ENCODE assay signal across 24 cellular contexts in genomic region chr19:55681131-55682087, GRCh38. TPM values are rescaled to one million over a fixed set of nuclear protein-coding genes. Genes with fewer than 3 reads are reported as not detected.
DNase-seq lines count a peak whose midpoint lies in the region; ATAC-seq and TF ChIP-seq lines count a peak whose summit lies in the region.
"Had no signal": no experiment of that assay in that cellular context is flagged by ENCODE, and none has a peak within 500 bp of the region (broad histone marks: within the 10 kb centered on the region; RNA-seq: fewer than 3 reads in every experiment).

No MANE protein-coding gene starts in this region.

- H3K4me2 ChIP-seq in BLaER1 (no peak overlapping the region), fibroblast of lung (ENCODE audit: extremely low read depth, insufficient read depth, low read length) (peak overlapping the region; percentile 1), mesenchymal stem cell (ENCODE audit: low read length, poor library complexity, severe bottlenecking) (no peak overlapping the region)
- H3K4me2 ChIP-seq: PC-9 had no signal

- 0 out of 2 replicates have a peak overlapping the region, but pooled peaks have one; percentile 19 for H3K9ac ChIP-seq in BLaER1
- no peak overlapping the region for H3K9ac ChIP-seq in fibroblast of lung (ENCODE audit: insufficient read depth, low read length)
- peak overlapping the region; percentile 38 for H3K9ac ChIP-seq in mesenchymal stem cell (ENCODE audit: low read length)

- no peaks in the 10 kb centered on the region for H3K27me3 Mint-ChIP-seq in T-helper 2 cell treated with Interferon-gamma antibody and Interleukin-4, amounts not matched to agents 5 μg/mL and 100 μg/mL, for 36 hours (ENCODE audit: low read depth)
- H3K27me3 Mint-ChIP-seq: activated CD8-positive, alpha-beta T cell treated with anti-CD3 and anti-CD28 coated beads for 36 hours; activated naive CD8-positive, alpha-beta T cell treated with anti-CD3 and anti-CD28 coated beads, Interleukin-2, amount 10 ng/mL, durations not matched to agents 7 days and 5 days; brain; natural killer cell treated with Interleukin-12 subunit alpha and Interleukin-12 subunit beta and Interleukin-15 and Interleukin-18, amount 100 ng/mL, for 72 hours; stimulated activated naive B cell treated with anti-CD40 and anti-IgM and Interleukin-4, amounts not matched to agents 10 μg/mL and 1 μg/mL and 100 μg/mL, for 72 hours had no signal

- H3K23ac ChIP-seq in mesenchymal stem cell (ENCODE audit: low read length in 2 of 2) = no peak overlapping the region

- peaks cover 85% of the 10 kb centered on the region for H3K79me2 ChIP-seq in fibroblast of lung (ENCODE audit: control insufficient read depth, insufficient read depth, low read length)

- H2AFZ ChIP-seq in fibroblast of lung (ENCODE audit: low read length) = no peak overlapping the region
- no peak overlapping the region for H2AFZ ChIP-seq in mesenchymal stem cell (ENCODE audit: low read depth, low read length)
- H2AFZ ChIP-seq: PC-9 had no signal

- peaks cover 16% of the 10 kb centered on the region for H3K79me1 ChIP-seq in mesenchymal stem cell (replicated peaks; ENCODE audit: low read length, poor library complexity, severe bottlenecking)

- H3K36me3 ChIP-seq in BLaER1 (peaks cover 81% of the 10 kb centered on the region), fibroblast of lung (ENCODE audit: control insufficient read depth, insufficient read depth, low read length) (peaks cover 35% of the 10 kb centered on the region), mesenchymal stem cell (ENCODE audit: control insufficient read depth in 1 of 2, insufficient read depth in 2 of 2, low read depth in 1 of 2, low read length in 2 of 2) (peaks cover 73 to 85% of the 10 kb centered on the region in 2 experiments)

- H3K4me3 ChIP-seq in BLaER1 (no peak overlapping the region), fibroblast of lung (replicated peaks in 1 of 4; ENCODE audit: control extremely low read depth in 1 of 4, insufficient read depth in 1 of 4, low read depth in 3 of 4, low read length in 4 of 4) (no peak overlapping the region), mesenchymal stem cell (ENCODE audit: insufficient read depth in 1 of 2, low read depth in 1 of 2, low read length in 2 of 2) (no peak overlapping the region)
- H3K4me3 ChIP-seq: PC-9, spleen had no signal

- H3K27me3 ChIP-seq in BLaER1 (no peaks in the 10 kb centered on the region), fibroblast of lung (ENCODE audit: control insufficient read depth, insufficient read depth, low read length) (no peaks in the 10 kb centered on the region), mesenchymal stem cell (ENCODE audit: control insufficient read depth in 1 of 2, insufficient read depth in 1 of 2, low read length in 2 of 2) (no peaks in the 10 kb centered on the region)
- H3K27me3 ChIP-seq: spleen had no signal

- no peaks in the 10 kb centered on the region for H3K9me3 Mint-ChIP-seq in T-helper 2 cell treated with Interferon-gamma antibody and Interleukin-4, amounts not matched to agents 5 μg/mL and 100 μg/mL, for 36 hours
- H3K9me3 Mint-ChIP-seq: activated CD8-positive, alpha-beta T cell treated with anti-CD3 and anti-CD28 coated beads for 36 hours; activated naive CD8-positive, alpha-beta T cell treated with anti-CD3 and anti-CD28 coated beads, Interleukin-2, amount 10 ng/mL, durations not matched to agents 7 days and 5 days; brain; endodermal cell; natural killer cell treated with Interleukin-12 subunit alpha and Interleukin-12 subunit beta and Interleukin-15 and Interleukin-18, amount 100 ng/mL, for 72 hours; stimulated activated naive B cell treated with anti-CD40 and anti-IgM and Interleukin-4, amounts not matched to agents 10 μg/mL and 1 μg/mL and 100 μg/mL, for 72 hours had no signal

- no peak overlapping the region for H3K4me3 Mint-ChIP-seq in T-helper 2 cell treated with Interferon-gamma antibody and Interleukin-4, amounts not matched to agents 5 μg/mL and 100 μg/mL, for 36 hours
- H3K4me3 Mint-ChIP-seq: activated CD8-positive, alpha-beta T cell treated with anti-CD3 and anti-CD28 coated beads for 36 hours; activated naive CD8-positive, alpha-beta T cell treated with anti-CD3 and anti-CD28 coated beads, Interleukin-2, amount 10 ng/mL, durations not matched to agents 7 days and 5 days; endodermal cell; natural killer cell treated with Interleukin-12 subunit alpha and Interleukin-12 subunit beta and Interleukin-15 and Interleukin-18, amount 100 ng/mL, for 72 hours; stimulated activated naive B cell treated with anti-CD40 and anti-IgM and Interleukin-4, amounts not matched to agents 10 μg/mL and 1 μg/mL and 100 μg/mL, for 72 hours had no signal

- peaks cover 20% of the 10 kb centered on the region for H3K4me1 Mint-ChIP-seq in T-helper 2 cell treated with Interferon-gamma antibody and Interleukin-4, amounts not matched to agents 5 μg/mL and 100 μg/mL, for 36 hours (ENCODE audit: low read depth)

- H4K8ac ChIP-seq in mesenchymal stem cell (ENCODE audit: low read length) = no peak overlapping the region

- H3K4me1 ChIP-seq in BLaER1 = peaks cover 50% of the 10 kb centered on the region
- peaks cover 17% of the 10 kb centered on the region for H3K4me1 ChIP-seq in fibroblast of lung (ENCODE audit: control insufficient read depth, extremely low read depth, insufficient read depth, low read length)
- peaks cover 49% of the 10 kb centered on the region for H3K4me1 ChIP-seq in mesenchymal stem cell (ENCODE audit: control insufficient read depth, insufficient read depth, low read depth, low read length)

- no peak overlapping the region for H2BK5ac ChIP-seq in mesenchymal stem cell (ENCODE audit: low read depth, low read length, poor library complexity, severe bottlenecking)

- no peak overlapping the region for H3K18ac ChIP-seq in mesenchymal stem cell (ENCODE audit: low read depth in 1 of 2, low read length in 2 of 2)

- H4K20me1 ChIP-seq in BLaER1 (peaks cover 100% of the 10 kb centered on the region), fibroblast of lung (ENCODE audit: control insufficient read depth, extremely low read depth, insufficient read depth, low read length) (peaks cover 2% of the 10 kb centered on the region)

- H4K91ac ChIP-seq in mesenchymal stem cell (ENCODE audit: low read length) = no peak overlapping the region

- no peak for TF ChIP-seq CTCF in VCaP (conservative IDR thresholded peaks at IDR 0.05)
- TF ChIP-seq CTCF in fibroblast of lung (conservative IDR thresholded peaks at IDR 0.05 in 1 of 2, IDR thresholded peaks at IDR 0.05 in 1 of 2; ENCODE audit: low read depth in 1 of 2, low read length in 2 of 2) = no peak

- no peak overlapping the region for H2BK12ac ChIP-seq in mesenchymal stem cell (ENCODE audit: low read length in 2 of 2)

- H3K36me3 Mint-ChIP-seq in T-helper 2 cell treated with Interferon-gamma antibody and Interleukin-4, amounts not matched to agents 5 μg/mL and 100 μg/mL, for 36 hours (ENCODE audit: low read depth) = peaks cover 28% of the 10 kb centered on the region

- no peak overlapping the region for H3K14ac ChIP-seq in mesenchymal stem cell (ENCODE audit: low read length in 2 of 2)

- no peak for ATAC-seq in GM19455 (IDR thresholded peaks at IDR 0.05; ENCODE audit: unreplicated experiment)
- ATAC-seq: activated CD4-positive, CD25-positive, alpha-beta regulatory T cell treated with anti-CD3 and anti-CD28 coated beads, Interleukin-2, amount 50 U/mL, for 24 hours; activated CD8-positive, alpha-beta T cell treated with anti-CD3 and anti-CD28 coated beads for 36 hours; left lobe of liver; natural killer cell treated with Interleukin-12 subunit alpha and Interleukin-12 subunit beta and Interleukin-15 and Interleukin-18, amount 100 ng/mL, for 72 hours; stimulated activated naive B cell treated with anti-CD40 and anti-IgM and Interleukin-4, amounts not matched to agents 10 μg/mL and 1 μg/mL and 100 μg/mL, for 72 hours had no signal

- WGBS in mesenchymal stem cell = 94% methylated on average over 8 of the region's 9 CpGs

- H3K9me3 ChIP-seq in BLaER1 (no peaks in the 10 kb centered on the region), fibroblast of lung (ENCODE audit: control insufficient read depth, insufficient read depth, low read depth, low read length) (no peaks in the 10 kb centered on the region), mesenchymal stem cell (ENCODE audit: control insufficient read depth, low read length) (no peaks in the 10 kb centered on the region)
- H3K9me3 ChIP-seq: spleen had no signal

- no peak overlapping the region for H3K4ac ChIP-seq in mesenchymal stem cell (ENCODE audit: low read depth in 1 of 2, low read length in 2 of 2)

- H3K27ac ChIP-seq in BLaER1 = peak overlapping the region; percentile 98; the same call in 1 of the 2 replicates
- peak overlapping the region; percentile 92 for H3K27ac ChIP-seq in VCaP
- no peak overlapping the region for H3K27ac ChIP-seq in fibroblast of lung (ENCODE audit: insufficient read depth, low read length)
- H3K27ac ChIP-seq in mesenchymal stem cell (ENCODE audit: low read length, poor library complexity, severe bottlenecking) = peak overlapping the region; percentile 39
- H3K27ac ChIP-seq: PC-9 had no signal

- no peak overlapping the region for H3K27ac Mint-ChIP-seq in T-helper 2 cell treated with Interferon-gamma antibody and Interleukin-4, amounts not matched to agents 5 μg/mL and 100 μg/mL, for 36 hours
- H3K27ac Mint-ChIP-seq: activated CD8-positive, alpha-beta T cell treated with anti-CD3 and anti-CD28 coated beads for 36 hours; activated naive CD8-positive, alpha-beta T cell treated with anti-CD3 and anti-CD28 coated beads, Interleukin-2, amount 10 ng/mL, durations not matched to agents 7 days and 5 days; brain; endodermal cell; natural killer cell treated with Interleukin-12 subunit alpha and Interleukin-12 subunit beta and Interleukin-15 and Interleukin-18, amount 100 ng/mL, for 72 hours had no signal

- no peak overlapping the region for H2BK120ac ChIP-seq in mesenchymal stem cell (ENCODE audit: low read depth, low read length)

- H2AK5ac ChIP-seq in mesenchymal stem cell (ENCODE audit: low read length, severe bottlenecking) = no peak overlapping the region

- no peak overlapping the region for H2BK15ac ChIP-seq in mesenchymal stem cell (ENCODE audit: low read depth, poor library complexity, severe bottlenecking)

- DNase-seq in fibroblast of lung (ENCODE audit: low read depth in 2 of 2) (peak; percentile 26 to 44), mesenchymal stem cell (no peak), A172 (ENCODE audit: low spot score) (no peak)
- no peak for DNase-seq in T-helper 2 cell treated with Interferon-gamma antibody and Interleukin-4, amounts not matched to agents 5 μg/mL and 100 μg/mL, for 36 hours (ENCODE audit: low spot score)
- no peak for DNase-seq in effector CD4-positive, alpha-beta T cell
- DNase-seq: activated CD8-positive, alpha-beta T cell treated with anti-CD3 and anti-CD28 coated beads for 36 hours; activated effector memory CD4-positive, alpha-beta T cell treated with anti-CD3 and anti-CD28 coated beads, Interleukin-2, amount 50 U/mL, for 16 hours; activated naive CD8-positive, alpha-beta T cell treated with anti-CD3 and anti-CD28 coated beads, Interleukin-2, amount 10 ng/mL, durations not matched to agents 7 days and 5 days; endodermal cell; head of caudate nucleus; NCI-H446; PC-9; SHP77 treated with DMSO at 0.1 percent for 48 hours; spleen; stimulated activated CD4-positive, alpha-beta T cell treated with anti-CD3 and anti-CD28 coated beads, Interleukin-4, amount 100 ng/mL, for 1 hour; stimulated activated naive B cell treated with anti-CD40 and anti-IgM and Interleukin-4, amounts not matched to agents 10 μg/mL and 1 μg/mL and 100 μg/mL, for 72 hours; SW 1271 had no signal

RNA-seq across cellular contexts. Expression of gene EPN1, which starts 6.4 kb away (rescaled TPM):
- total RNA-seq in fibroblast of lung = 16.2 and 47.1 TPM in 2 replicates
- 48.6 and 81.8 TPM in 2 replicates for polyA plus RNA-seq in fibroblast of lung
- 112 and 185 TPM in 2 replicates for polyA plus RNA-seq in fibroblast of lung (2012)
- 66.8 and 76.3 TPM in 2 replicates for polyA minus RNA-seq in fibroblast of lung (ENCODE audit: low replicate concordance)
- 111 TPM for polyA plus RNA-seq in mesenchymal stem cell (2013, experiment 1 of 2)
- 108 TPM for polyA plus RNA-seq in mesenchymal stem cell (2013, experiment 2 of 2)
- 135 and 138 TPM in 2 replicates for total RNA-seq in A172 (2014; rRNA removed; shearing (Covaris generic))

RNA-seq across cellular contexts. Expression of gene U2AF2, which starts 26.6 kb away (rescaled TPM):
- total RNA-seq in fibroblast of lung = 66.8 and 84.1 TPM in 2 replicates
- 53.5 and 93.3 TPM in 2 replicates for polyA plus RNA-seq in fibroblast of lung
- 114 and 197 TPM in 2 replicates for polyA plus RNA-seq in fibroblast of lung (2012)
- polyA minus RNA-seq in fibroblast of lung (ENCODE audit: low replicate concordance) = 121 and 206 TPM in 2 replicates
- 90.3 TPM for polyA plus RNA-seq in mesenchymal stem cell (2013, experiment 1 of 2)
- polyA plus RNA-seq in mesenchymal stem cell (2013, experiment 2 of 2) = 82.6 TPM
- total RNA-seq in A172 (2014; rRNA removed; shearing (Covaris generic)) = 143 and 169 TPM in 2 replicates

RNA-seq across cellular contexts. Expression of gene CCDC106, which starts 33.4 kb away (rescaled TPM):
- 8.0 and 10.2 TPM in 2 replicates for total RNA-seq in fibroblast of lung
- polyA plus RNA-seq in fibroblast of lung = 4.5 and 5.9 TPM in 2 replicates
- polyA plus RNA-seq in fibroblast of lung (2012) = 8.2 and 16.1 TPM in 2 replicates
- polyA minus RNA-seq in fibroblast of lung (ENCODE audit: low replicate concordance) = 7.1 and 9.6 TPM in 2 replicates
- 19.4 TPM for polyA plus RNA-seq in mesenchymal stem cell (2013, experiment 1 of 2)
- polyA plus RNA-seq in mesenchymal stem cell (2013, experiment 2 of 2) = 19.0 TPM
- total RNA-seq in A172 (2014; rRNA removed; shearing (Covaris generic)) = 2.6 and 6.0 TPM in 2 replicates

RNA-seq across cellular contexts. Expression of gene ZNF581, which starts 38.0 kb away (rescaled TPM):
- 33.4 and 40.1 TPM in 2 replicates for total RNA-seq in fibroblast of lung
- 9.0 and 9.2 TPM in 2 replicates for polyA plus RNA-seq in fibroblast of lung
- polyA plus RNA-seq in fibroblast of lung (2012) = 17.5 and 21.5 TPM in 2 replicates
- polyA minus RNA-seq in fibroblast of lung (ENCODE audit: low replicate concordance) = 22.9 and 26.9 TPM in 2 replicates
- polyA plus RNA-seq in mesenchymal stem cell (2013, experiment 1 of 2) = 30.2 TPM
- 31.9 TPM for polyA plus RNA-seq in mesenchymal stem cell (2013, experiment 2 of 2)
- 7.3 and 20.2 TPM in 2 replicates for total RNA-seq in A172 (2014; rRNA removed; shearing (Covaris generic))

RNA-seq across cellular contexts. Expression of gene ZNF580, which starts 40.6 kb away (rescaled TPM):
- total RNA-seq in fibroblast of lung = 3.3 and 4.1 TPM in 2 replicates
- polyA plus RNA-seq in fibroblast of lung = 7.2 and 10.9 TPM in 2 replicates
- 43.9 and 54.1 TPM in 2 replicates for polyA plus RNA-seq in fibroblast of lung (2012)
- 59.2 and 75.6 TPM in 2 replicates for polyA minus RNA-seq in fibroblast of lung (ENCODE audit: low replicate concordance)
- polyA plus RNA-seq in mesenchymal stem cell (2013, experiment 1 of 2) = 46.7 TPM
- polyA plus RNA-seq in mesenchymal stem cell (2013, experiment 2 of 2) = 48.6 TPM
- 13.0 and 21.6 TPM in 2 replicates for total RNA-seq in A172 (2014; rRNA removed; shearing (Covaris generic))

Comparison
In these comparisons a context has a peak if more than half of its experiments do, and no peak if none do; other contexts are left out.
1. DNase-seq: peak in fibroblast of lung (2 of 2); none in mesenchymal stem cell (single experiment), A172 (single experiment), T-helper 2 cell treated with Interferon-gamma antibody and Interleukin-4, amounts not matched to agents 5 μg/mL and 100 μg/mL, for 36 hours (single experiment) and effector CD4-positive, alpha-beta T cell (single experiment).